In genomic region chr3:42608586-42608985, GRCh38 we compare ENCODE assay signal across 18 cellular contexts. TPM values are rescaled to one million over a fixed set of nuclear protein-coding genes. Genes with fewer than 3 reads are reported as not detected.
DNase-seq lines count a peak whose midpoint lies in the region; ATAC-seq and TF ChIP-seq lines count a peak whose summit lies in the region.
"Had no signal": no experiment of that assay in that cellular context is flagged by ENCODE, and none has a peak within 500 bp of the region (broad histone marks: within the 10 kb centered on the region; RNA-seq: fewer than 3 reads in every experiment).

No MANE protein-coding gene starts in this region.

- peaks cover 100% of the 10 kb centered on the region for H3K79me2 ChIP-seq in Karpas-422 (ENCODE audit: low read length)

- H3K4me3 Mint-ChIP-seq in CD14-positive monocyte (no peak overlapping the region), mesothelial cell of epicardium (no peak overlapping the region)
- H3K4me3 Mint-ChIP-seq: activated naive CD8-positive, alpha-beta T cell treated with anti-CD3 and anti-CD28 coated beads, Interleukin-2, amount 10 ng/mL, durations not matched to agents 7 days and 5 days had no signal

- peaks cover 15% of the 10 kb centered on the region for H4K20me1 ChIP-seq in Karpas-422 (ENCODE audit: insufficient read depth, low read depth, low read length)

- peaks cover 18% of the 10 kb centered on the region for H3K4me1 Mint-ChIP-seq in CD14-positive monocyte
- peaks cover 16% of the 10 kb centered on the region for H3K4me1 Mint-ChIP-seq in mesothelial cell of epicardium

- H3K27me3 Mint-ChIP-seq in CD14-positive monocyte (ENCODE audit: low read depth in 3 of 3) (no peaks in the 10 kb centered on the region), mesothelial cell of epicardium (ENCODE audit: low read depth) (no peaks in the 10 kb centered on the region)
- H3K27me3 Mint-ChIP-seq: activated naive CD8-positive, alpha-beta T cell treated with anti-CD3 and anti-CD28 coated beads, Interleukin-2, amount 10 ng/mL, durations not matched to agents 7 days and 5 days had no signal

- no peaks in the 10 kb centered on the region for H3K27me3 ChIP-seq in Karpas-422 (ENCODE audit: low read length)
- H3K27me3 ChIP-seq: BLaER1, foreskin keratinocyte, SJSA1 had no signal

- H3K9ac ChIP-seq in Karpas-422 (ENCODE audit: low read length): no peak overlapping the region
- H3K9ac ChIP-seq: BLaER1 had no signal

- H3K36me3 Mint-ChIP-seq in CD14-positive monocyte: peaks cover 53 to 64% of the 10 kb centered on the region in 2 donors
- peaks cover 26% of the 10 kb centered on the region for H3K36me3 Mint-ChIP-seq in mesothelial cell of epicardium

- H3K27ac ChIP-seq in Karpas-422 (ENCODE audit: low read length): peak overlapping the region; percentile 16; the same call in 1 of the 2 replicates
- H3K27ac ChIP-seq: BLaER1, foreskin keratinocyte, HL-60, prostate gland, SJSA1 had no signal

- H3K9me3 Mint-ChIP-seq in CD14-positive monocyte: no peaks in the 10 kb centered on the region
- peaks cover 5% of the 10 kb centered on the region for H3K9me3 Mint-ChIP-seq in mesothelial cell of epicardium

- H3K27ac Mint-ChIP-seq in CD14-positive monocyte (peak overlapping the region in 6 of 7 donors; percentile 14 to 57 (median 36)), mesothelial cell of epicardium (peak overlapping the region; percentile 47)
- H3K27ac Mint-ChIP-seq: activated naive CD8-positive, alpha-beta T cell treated with anti-CD3 and anti-CD28 coated beads, Interleukin-2, amount 10 ng/mL, durations not matched to agents 7 days and 5 days had no signal

- H3K4me3 ChIP-seq in Karpas-422 (ENCODE audit: low read length): no peak overlapping the region
- no peak overlapping the region for H3K4me3 ChIP-seq in choroid plexus epithelial cell (ENCODE audit: low read depth, low read length)
- H3K4me3 ChIP-seq: BLaER1, prostate gland, SJSA1 had no signal

- no peaks in the 10 kb centered on the region for H3K9me3 ChIP-seq in Karpas-422 (ENCODE audit: low read length)
- H3K9me3 ChIP-seq: prostate gland, SJSA1 had no signal

- no peak overlapping the region for H2AFZ ChIP-seq in Karpas-422 (ENCODE audit: low read length)

- H3K4me1 ChIP-seq in Karpas-422 (ENCODE audit: low read length): peaks cover 83% of the 10 kb centered on the region
- H3K4me1 ChIP-seq: prostate gland, SJSA1 had no signal

- TF ChIP-seq CTCF in CD14-positive monocyte (IDR thresholded peaks at IDR 0.05) (no peak), choroid plexus epithelial cell (conservative IDR thresholded peaks at IDR 0.05; ENCODE audit: low read depth, low read length) (no peak), mesothelial cell of epicardium (IDR thresholded peaks at IDR 0.05; ENCODE audit: unreplicated experiment) (no peak)

- ATAC-seq in GM18909 (IDR thresholded peaks at IDR 0.05; ENCODE audit: poor library complexity, unreplicated experiment) (no peak), HG03565 (IDR thresholded peaks at IDR 0.05; ENCODE audit: unreplicated experiment) (no peak), GM18907 (IDR thresholded peaks at IDR 0.05; ENCODE audit: unreplicated experiment) (no peak)
- ATAC-seq: foreskin keratinocyte had no signal

- H3K36me3 ChIP-seq in Karpas-422 (ENCODE audit: insufficient read depth, low read length): peaks cover 33% of the 10 kb centered on the region
- H3K36me3 ChIP-seq: prostate gland had no signal

- H3K9me2 ChIP-seq in Karpas-422 (replicated peaks; ENCODE audit: insufficient read depth, low read length): no peaks in the 10 kb centered on the region

- intact Hi-C loops in CD14-positive monocyte (cut with micrococcal nuclease): loop anchor here in 1 of 2 donors (10.0 kb wide), 3 partner anchors 156 to 1016 kb away; partner anchors contain the start of genes ACKR2, ANO10 and HIGD1A

- DNase-seq in CD14-positive monocyte (ENCODE audit: low spot score): no peak
- DNase-seq in Karpas-422: no peak
- peak; percentile 47 for DNase-seq in choroid plexus epithelial cell (ENCODE audit: low read depth)
- no peak for DNase-seq in mesothelial cell of epicardium (ENCODE audit: low spot score in 2 of 2, unreplicated experiment in 2 of 2)
- no peak for DNase-seq in DMS153 (lab: John Stamatoyannopoulos, UW)
- DNase-seq: activated naive CD8-positive, alpha-beta T cell treated with anti-CD3 and anti-CD28 coated beads, Interleukin-2, amount 10 ng/mL, durations not matched to agents 7 days and 5 days; dermis blood vessel endothelial cell; foreskin keratinocyte; H7; NCI-H1930; stimulated activated naive CD4-positive, alpha-beta T cell treated with Interleukin-2 at 50 U/mL for 16 hours had no signal

- no peak overlapping the region for H3K4me2 ChIP-seq in Karpas-422 (ENCODE audit: low read depth, low read length, poor library complexity, severe bottlenecking)
- H3K4me2 ChIP-seq: BLaER1 had no signal

RNA-seq across cellular contexts. Expression of gene NKTR, which starts 8.1 kb away (rescaled TPM):
- polyA plus RNA-seq in CD14-positive monocyte: 1 to 10 TPM; 2.6 to 5.8 TPM
- 103 and 178 TPM in 2 replicates for total RNA-seq in Karpas-422 (2014; rRNA removed; shearing (Covaris generic); ENCODE audit: low replicate concordance)
- total RNA-seq in mesothelial cell of epicardium: 185 to 201 TPM (median 192 TPM) in 3 replicates

RNA-seq across cellular contexts. Expression of gene SS18L2, which starts 17.9 kb away (rescaled TPM):
- 10 to 100 TPM; 89.1 TPM for polyA plus RNA-seq in CD14-positive monocyte
- 57.5 and 105 TPM in 2 replicates for total RNA-seq in Karpas-422 (2014; rRNA removed; shearing (Covaris generic); ENCODE audit: low replicate concordance)
- total RNA-seq in mesothelial cell of epicardium: 19.1 to 21.0 TPM (median 19.6 TPM) in 3 replicates

RNA-seq across cellular contexts. Expression of gene SEC22C, which starts 26.8 kb away (rescaled TPM):
- 10 to 100 TPM; 27.4 to 28.4 TPM for polyA plus RNA-seq in CD14-positive monocyte
- 36.4 and 49.8 TPM in 2 replicates for total RNA-seq in Karpas-422 (2014; rRNA removed; shearing (Covaris generic); ENCODE audit: low replicate concordance)
- total RNA-seq in mesothelial cell of epicardium: 39.6 to 44.7 TPM (median 42.6 TPM) in 3 replicates

RNA-seq across cellular contexts. Expression of gene ZBTB47, which starts 44.9 kb away (rescaled TPM):
- polyA plus RNA-seq in CD14-positive monocyte: under 1 TPM; 0.35 to 0.41 TPM
- total RNA-seq in Karpas-422 (2014; rRNA removed; shearing (Covaris generic); ENCODE audit: low replicate concordance): 0.07 and 0.11 TPM in 2 replicates
- 22.4 to 23.6 TPM (median 23.0 TPM) in 3 replicates for total RNA-seq in mesothelial cell of epicardium
